ENCODE assay signal across 24 cellular contexts in genomic region chr13:54092686-54093085, GRCh38.
"Had no signal": no experiment of that assay in that cellular context is flagged by ENCODE, and none has a peak within 500 bp of the region (broad histone marks: within the 10 kb centered on the region; RNA-seq: fewer than 3 reads in every experiment).

No MANE protein-coding gene starts in this region.

- H3K4me3 ChIP-seq: colonic mucosa, gastrocnemius medialis, mucosa of descending colon, prostate gland, right atrium auricular region, skin epidermis, suprapubic skin had no signal

- H3K27ac ChIP-seq: colonic mucosa, epithelial cell of prostate, gastrocnemius medialis, prostate gland, right atrium auricular region, skin epidermis, suprapubic skin had no signal

- H3K9me3 ChIP-seq: colonic mucosa, gastrocnemius medialis, prostate gland had no signal

- H3K4me1 ChIP-seq: colonic mucosa, gastrocnemius medialis, prostate gland, right atrium auricular region, suprapubic skin had no signal

- ATAC-seq: esophagus mucosa; gastrocnemius medialis; left lobe of liver; mucosa of descending colon; natural killer cell treated with Interleukin-12 subunit alpha and Interleukin-12 subunit beta and Interleukin-15 and Interleukin-18, amount 100 ng/mL, for 72 hours; stimulated activated naive B cell treated with anti-CD40 and anti-IgM and Interleukin-4, amounts not matched to agents 10 μg/mL and 1 μg/mL and 100 μg/mL, for 72 hours had no signal

- FAIRE-seq: keratinocyte, urothelium cell line had no signal

- DNase-seq: colonic mucosa; effector CD8-positive, alpha-beta T cell; endodermal cell; foreskin fibroblast; gastrocnemius medialis; head of caudate nucleus; mesenchymal stem cell; mucosa of descending colon; naive B cell; nucleus accumbens; stimulated activated CD4-positive, alpha-beta T cell treated with anti-CD3 and anti-CD28 coated beads, Interleukin-15, amount 100 ng/mL, for 24 hours; stimulated activated CD4-positive, alpha-beta T cell treated with anti-CD3 and anti-CD28 coated beads, Interleukin-2, amount 100 ng/mL, for 48 hours; stimulated activated naive B cell treated with anti-CD40 and anti-IgM and Interleukin-4, amounts not matched to agents 10 μg/mL and 1 μg/mL and 100 μg/mL, for 72 hours; trophoblast cell had no signal

- H3K27me3 ChIP-seq: colonic mucosa, gastrocnemius medialis, right atrium auricular region, suprapubic skin had no signal

- H3K36me3 ChIP-seq: colonic mucosa, gastrocnemius medialis, prostate gland, right atrium auricular region, suprapubic skin had no signal
